Comparison of ENCODE assay signal across 9 cellular contexts in genomic region chr18:75173125-75173432, GRCh38. TPM values are rescaled to one million over a fixed set of nuclear protein-coding genes. Genes with fewer than 3 reads are reported as not detected.
DNase-seq lines count a peak whose midpoint lies in the region; ATAC-seq, FAIRE-seq and TF ChIP-seq lines count a peak whose summit lies in the region.
"Had no signal": no experiment of that assay in that cellular context is flagged by ENCODE, and none has a peak within 500 bp of the region (broad histone marks: within the 10 kb centered on the region; RNA-seq: fewer than 3 reads in every experiment).

No MANE protein-coding gene starts in this region.

- H3F3A ChIP-seq in OCI-LY1 (ENCODE audit: insufficient read depth, low read length): no peaks in the 10 kb centered on the region

- H3K27ac ChIP-seq in OCI-LY1 (ENCODE audit: low read depth, low read length, poor library complexity, severe bottlenecking): no peak overlapping the region
- no peak overlapping the region for H3K27ac ChIP-seq in psoas muscle

- DNase-seq in NCI-H1092 treated with DMSO at 0.1 percent for 48 hours (lab: John Stamatoyannopoulos, UW) (peak; percentile 12), NCI-H1092 (lab: John Stamatoyannopoulos, UW) (no peak), medulla oblongata (ENCODE audit: extremely low spot score) (peak; percentile 33), H54 (ENCODE audit: insufficient read length, low spot score) (no peak), psoas muscle (no peak)
- no peak for DNase-seq in NK-92 treated with Interleukin-12 subunit alpha and Interleukin-12 subunit beta, amount 100 ng/mL, for 24 hours (lab: John Stamatoyannopoulos, UW)

- H4K20me1 ChIP-seq in OCI-LY1 (ENCODE audit: insufficient read depth, low read length): no peaks in the 10 kb centered on the region

- peak; percentile 35 for TF ChIP-seq CTCF in OCI-LY1 (IDR thresholded peaks at IDR 0.05; ENCODE audit: low read length)
- TF ChIP-seq CTCF in psoas muscle (IDR thresholded peaks at IDR 0.05): no peak

- no peaks in the 10 kb centered on the region for H3K27me3 ChIP-seq in OCI-LY1 (ENCODE audit: insufficient read depth, low read length)
- H3K27me3 ChIP-seq in psoas muscle (ENCODE audit: insufficient read depth in 3 of 3, low read length in 2 of 3): peaks cover 0 to 3% (median 0%) of the 10 kb centered on the region in 3 donors

- FAIRE-seq in H54 (lab: Jason Lieb, UNC): no peak
- FAIRE-seq: A204.1 had no signal

- intact Hi-C loops in psoas muscle (cut with DNase I): no loop called here

- H3K9me2 ChIP-seq in OCI-LY1 (ENCODE audit: low read depth, low read length): no peaks in the 10 kb centered on the region

- H3K4me3 ChIP-seq in OCI-LY1 (ENCODE audit: low read depth, low read length, poor library complexity, severe bottlenecking) (no peak overlapping the region), psoas muscle (no peak overlapping the region)

- peak; percentile 99 for ATAC-seq in HG02943 (IDR thresholded peaks at IDR 0.05; ENCODE audit: low read depth, unreplicated experiment)
- no peak for ATAC-seq in psoas muscle

- no peaks in the 10 kb centered on the region for H3K79me2 ChIP-seq in OCI-LY1 (ENCODE audit: insufficient read depth, low read length)

- no peak overlapping the region for H2AFZ ChIP-seq in OCI-LY1 (ENCODE audit: low read length)

- no peak overlapping the region for H3K4me2 ChIP-seq in OCI-LY1 (ENCODE audit: low read length)

- WGBS in psoas muscle, 3 donors: 60 to 74% (median 72%) methylated on average over 5 of the region's 5 CpGs

- H3K4me1 ChIP-seq in OCI-LY1 (ENCODE audit: insufficient read depth, low read length, severe bottlenecking) (no peaks in the 10 kb centered on the region), psoas muscle (peaks cover 5% of the 10 kb centered on the region)

- H3K9ac ChIP-seq in OCI-LY1 (ENCODE audit: low read length): no peak overlapping the region

- H3K9me3 ChIP-seq in OCI-LY1 (ENCODE audit: low read length) (no peaks in the 10 kb centered on the region), psoas muscle (no peaks in the 10 kb centered on the region)

- TF ChIP-seq POLR2A in H54 (IDR thresholded peaks at IDR 0.05; ENCODE audit: low read depth, low read length): no peak

- H3K36me3 ChIP-seq in OCI-LY1 (ENCODE audit: insufficient read depth, low read length) (no peaks in the 10 kb centered on the region), psoas muscle (ENCODE audit: insufficient read depth in 1 of 2, low read depth in 1 of 2) (no peaks in the 10 kb centered on the region)

RNA-seq across cellular contexts. Expression of gene PTGR3, which starts 35.9 kb away (rescaled TPM):
- total RNA-seq in psoas muscle: 10 to 100 TPM; 29.0 to 66.4 (median 52.8) TPM
- polyA plus RNA-seq in psoas muscle: 10 to 100 TPM; 20.6 to 31.7 (median 23.6) TPM

RNA-seq across cellular contexts. Expression of gene TSHZ1, which starts 37.5 kb away (rescaled TPM):
- total RNA-seq in psoas muscle: 1 to 10 TPM; 7.8 to 9.9 (median 9.8) TPM
- polyA plus RNA-seq in psoas muscle: 10 to 100 TPM in 1 of 3 donors, 1 to 10 TPM in 2; 2.0 to 10.5 (median 3.2) TPM

Comparison
In these comparisons a context has a peak if more than half of its experiments do, and no peak if none do; other contexts are left out.
1. DNase-seq: peak in NCI-H1092 treated with DMSO at 0.1 percent for 48 hours (single experiment) and medulla oblongata (single experiment); none in NCI-H1092 (single experiment), H54 (single experiment), NK-92 treated with Interleukin-12 subunit alpha and Interleukin-12 subunit beta, amount 100 ng/mL, for 24 hours (single experiment) and psoas muscle (0 of 2).